In the genomic region with DNA sequence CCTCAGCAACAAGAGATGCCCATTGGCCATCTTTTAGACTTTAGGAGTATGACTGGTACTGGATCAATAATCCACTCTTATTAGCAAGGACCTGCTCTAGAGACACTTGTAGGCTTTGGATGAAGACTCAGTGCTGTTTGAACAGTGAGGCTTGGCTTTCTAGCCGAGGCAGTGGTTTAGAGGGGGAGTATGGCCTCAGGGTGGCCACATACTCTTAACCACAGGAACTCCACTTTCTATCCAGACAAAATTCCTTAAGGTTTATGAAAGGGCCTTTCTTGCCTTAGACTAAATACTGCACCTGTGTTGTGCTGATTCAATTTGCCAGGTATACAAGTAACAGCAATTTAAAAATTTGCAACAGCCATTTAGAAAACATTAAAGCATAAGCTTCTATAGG, we compare ENCODE assay signal across 19 cellular contexts.
DNase-seq lines count a peak whose midpoint lies in the region; FAIRE-seq and TF ChIP-seq lines count a peak whose summit lies in the region.
"Had no signal": no experiment of that assay in that cellular context is flagged by ENCODE, and none has a peak within 500 bp of the region (broad histone marks: within the 10 kb centered on the region; RNA-seq: fewer than 3 reads in every experiment).

No MANE protein-coding gene starts in this region.

- H2AFZ ChIP-seq in astrocyte (ENCODE audit: low read depth, low read length), result peak overlapping the region; percentile 16

- FAIRE-seq in astrocyte (lab: Jason Lieb, UNC) (no peak), urothelium cell line (lab: Jason Lieb, UNC) (no peak), frontal cortex (lab: Jason Lieb, UNC) (no peak)
- FAIRE-seq: G401.6 had no signal

- H3K4me3 Mint-ChIP-seq in astrocyte (ENCODE audit: unreplicated experiment), result no peak overlapping the region
- H3K4me3 Mint-ChIP-seq: activated naive CD8-positive, alpha-beta T cell treated with anti-CD3 and anti-CD28 coated beads for 36 hours; mesothelial cell of epicardium; neural crest cell; stimulated activated memory B cell treated with anti-CD40 and anti-IgM and Interleukin-4, amounts not matched to agents 10 μg/mL and 1 μg/mL and 100 μg/mL, for 72 hours; T-helper 1 cell treated with Interleukin-12 subunit alpha and Interleukin-12 subunit beta and Interleukin-4 antibody, amounts not matched to agents 30 μg/mL and 1 μg/mL, for 36 hours had no signal

- no peaks in the 10 kb centered on the region for H3K79me2 ChIP-seq in astrocyte (ENCODE audit: insufficient read depth, low read length)

- no peak overlapping the region for H3K27ac ChIP-seq in astrocyte (ENCODE audit: low read depth, low read length)
- H3K27ac ChIP-seq: BLaER1 had no signal

- TF ChIP-seq CTCF in astrocyte (IDR thresholded peaks at IDR 0.05; ENCODE audit: insufficient read depth, low read depth, low read length), result no peak

- H3K4me2 ChIP-seq in astrocyte (ENCODE audit: low read length), result peak overlapping the region; percentile 14
- H3K4me2 ChIP-seq: BLaER1 had no signal

- H3K4me1 ChIP-seq in astrocyte (ENCODE audit: insufficient read depth, low read length), result no peaks in the 10 kb centered on the region

- no peak overlapping the region for H3K9ac ChIP-seq in astrocyte (ENCODE audit: low read length)
- H3K9ac ChIP-seq: BLaER1 had no signal

- H3K27me3 Mint-ChIP-seq in astrocyte (ENCODE audit: low read depth, unreplicated experiment), result no peaks in the 10 kb centered on the region
- H3K27me3 Mint-ChIP-seq: activated naive CD8-positive, alpha-beta T cell treated with anti-CD3 and anti-CD28 coated beads for 36 hours; stimulated activated memory B cell treated with anti-CD40 and anti-IgM and Interleukin-4, amounts not matched to agents 10 μg/mL and 1 μg/mL and 100 μg/mL, for 72 hours had no signal

- H3K4me1 Mint-ChIP-seq in astrocyte (ENCODE audit: low read depth, unreplicated experiment), result peaks cover 14% of the 10 kb centered on the region
- H3K4me1 Mint-ChIP-seq: activated naive CD8-positive, alpha-beta T cell treated with anti-CD3 and anti-CD28 coated beads for 36 hours; mesothelial cell of epicardium; neural crest cell; stimulated activated memory B cell treated with anti-CD40 and anti-IgM and Interleukin-4, amounts not matched to agents 10 μg/mL and 1 μg/mL and 100 μg/mL, for 72 hours had no signal

- no peak overlapping the region for H3K27ac Mint-ChIP-seq in astrocyte (ENCODE audit: unreplicated experiment)
- H3K27ac Mint-ChIP-seq: activated naive CD8-positive, alpha-beta T cell treated with anti-CD3 and anti-CD28 coated beads for 36 hours; mesothelial cell of epicardium; stimulated activated memory B cell treated with anti-CD40 and anti-IgM and Interleukin-4, amounts not matched to agents 10 μg/mL and 1 μg/mL and 100 μg/mL, for 72 hours; T-helper 1 cell treated with Interleukin-12 subunit alpha and Interleukin-12 subunit beta and Interleukin-4 antibody, amounts not matched to agents 30 μg/mL and 1 μg/mL, for 36 hours had no signal

- H3K9me3 Mint-ChIP-seq in astrocyte (ENCODE audit: unreplicated experiment), result no peaks in the 10 kb centered on the region
- H3K9me3 Mint-ChIP-seq: T-helper 1 cell treated with Interleukin-12 subunit alpha and Interleukin-12 subunit beta and Interleukin-4 antibody, amounts not matched to agents 30 μg/mL and 1 μg/mL, for 36 hours had no signal

- no peaks in the 10 kb centered on the region for H3K36me3 ChIP-seq in astrocyte (ENCODE audit: insufficient read depth, low read length)
- H3K36me3 ChIP-seq: BLaER1 had no signal

- no peak overlapping the region for H3K4me3 ChIP-seq in astrocyte (ENCODE audit: insufficient read depth, low read depth, low read length)
- H3K4me3 ChIP-seq: BLaER1 had no signal

- peak; percentile 5 for DNase-seq in LoVo (ENCODE audit: low spot score)
- DNase-seq in astrocyte (ENCODE audit: low read depth), result peak; percentile 49
- DNase-seq in foreskin melanocyte, result peak; percentile 19
- peak; percentile 47 for DNase-seq in urothelium cell line (ENCODE audit: low spot score)
- no peak for DNase-seq in frontal cortex (ENCODE audit: low spot score in 2 of 2)
- no peak for DNase-seq in SIG-M5 (lab: John Stamatoyannopoulos, UW)
- no peak for DNase-seq in mesenteric fat pad (ENCODE audit: low spot score)
- no peak for DNase-seq in epidermal melanocyte (ENCODE audit: insufficient read length, low spot score)
- DNase-seq: activated CD4-positive, CD25-positive, alpha-beta regulatory T cell; activated CD8-positive, alpha-beta memory T cell treated with anti-CD3 and anti-CD28 coated beads for 24 hours; activated naive CD8-positive, alpha-beta T cell treated with anti-CD3 and anti-CD28 coated beads for 36 hours; NCI-H446; SHP77 treated with DMSO at 0.1 percent for 48 hours had no signal

- H4K20me1 ChIP-seq in astrocyte (ENCODE audit: insufficient read depth, low read length), result no peaks in the 10 kb centered on the region
- H4K20me1 ChIP-seq: BLaER1 had no signal

- H3K36me3 Mint-ChIP-seq in astrocyte (ENCODE audit: low read depth, unreplicated experiment), result no peaks in the 10 kb centered on the region
- H3K36me3 Mint-ChIP-seq: activated naive CD8-positive, alpha-beta T cell treated with anti-CD3 and anti-CD28 coated beads for 36 hours; mesothelial cell of epicardium; stimulated activated memory B cell treated with anti-CD40 and anti-IgM and Interleukin-4, amounts not matched to agents 10 μg/mL and 1 μg/mL and 100 μg/mL, for 72 hours had no signal

- no peaks in the 10 kb centered on the region for H3K27me3 ChIP-seq in astrocyte (ENCODE audit: insufficient read depth, low read length)
- H3K27me3 ChIP-seq: BLaER1 had no signal

- H3K9me3 ChIP-seq in astrocyte (ENCODE audit: insufficient read depth, low read depth, low read length), result no peaks in the 10 kb centered on the region
- H3K9me3 ChIP-seq: BLaER1 had no signal

Comparison
In these comparisons a context has a peak if more than half of its experiments do, and no peak if none do; other contexts are left out.
1. DNase-seq: peak in LoVo (single experiment), astrocyte (single experiment), foreskin melanocyte (single experiment) and urothelium cell line (single experiment); none in frontal cortex (0 of 2), SIG-M5 (single experiment), mesenteric fat pad (single experiment) and epidermal melanocyte (single experiment).